1 cellular context compared by ENCODE assay signal in genomic region chr21:43082587-43083300, GRCh38. TPM values are rescaled to one million over a fixed set of nuclear protein-coding genes. Genes with fewer than 3 reads are reported as not detected.
"Had no signal": no experiment of that assay in that cellular context is flagged by ENCODE, and none has a peak within 500 bp of the region (broad histone marks: within the 10 kb centered on the region; RNA-seq: fewer than 3 reads in every experiment).

No MANE protein-coding gene starts in this region.

RNA-seq across cellular contexts. Expression of gene CBS, which starts 7.1 kb away (rescaled TPM):
- polyA plus RNA-seq: naive thymus-derived CD4-positive, alpha-beta T cell had no signal
